ENCODE assay signal across 9 cellular contexts in the genomic region with DNA sequence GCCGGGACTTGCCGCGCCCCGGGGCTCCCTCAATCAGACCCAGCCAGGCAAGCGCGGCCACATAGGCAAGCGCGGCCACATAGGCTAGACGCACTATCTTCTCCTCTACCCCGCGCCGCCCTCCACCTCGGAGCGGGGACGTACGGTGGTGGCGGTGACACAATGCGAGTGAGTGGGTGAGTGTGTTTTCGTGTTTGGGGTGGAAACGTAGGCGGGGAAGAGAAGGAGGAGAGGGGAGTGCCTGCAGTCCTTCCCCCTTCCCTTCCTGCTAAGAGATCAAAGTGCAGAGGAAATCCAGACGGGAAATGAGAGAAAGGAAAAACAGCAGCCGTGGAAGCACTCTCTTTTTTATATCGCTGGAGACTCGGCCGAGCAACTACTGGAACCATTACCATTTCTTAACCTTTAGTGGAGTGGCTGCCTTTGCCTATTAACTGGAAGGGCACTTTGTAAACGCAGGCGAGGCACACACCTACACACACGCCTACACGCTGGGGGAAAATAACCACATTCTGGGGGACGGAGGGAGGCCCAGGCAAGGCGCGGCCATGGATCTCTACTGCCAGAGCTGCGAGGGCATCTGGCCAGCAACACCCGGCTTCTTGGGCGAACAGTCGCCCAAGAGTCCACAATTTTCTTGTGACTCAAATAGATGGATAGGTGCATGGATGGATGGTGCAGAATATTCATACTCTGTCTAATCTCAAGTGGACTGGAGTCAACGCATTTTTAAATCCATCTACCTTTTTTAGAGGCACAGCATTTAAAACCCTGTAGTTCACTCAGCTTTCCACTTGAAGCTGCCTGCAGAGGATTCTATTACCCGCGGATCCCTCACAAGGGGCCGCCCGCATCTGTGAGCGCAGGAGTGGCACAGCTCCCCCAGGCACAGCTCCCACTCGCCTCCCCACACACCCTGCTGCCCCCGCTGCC. TPM values are rescaled to one million over a fixed set of nuclear protein-coding genes. Genes with fewer than 3 reads are reported as not detected.
DNase-seq lines count a peak whose midpoint lies in the region; ATAC-seq lines count a peak whose summit lies in the region.
"Had no signal": no experiment of that assay in that cellular context is flagged by ENCODE, and none has a peak within 500 bp of the region (broad histone marks: within the 10 kb centered on the region; RNA-seq: fewer than 3 reads in every experiment).

No MANE protein-coding gene starts in this region.

- no peaks in the 10 kb centered on the region for H3K9me3 Mint-ChIP-seq in activated CD4-positive, alpha-beta T cell treated with anti-CD3 and anti-CD28 coated beads, Interleukin-2, amount 10 ng/mL, durations not matched to agents 24 days and 14 days
- H3K9me3 Mint-ChIP-seq in activated naive CD4-positive, alpha-beta T cell treated with anti-CD3 and anti-CD28 coated beads for 36 hours, result no peaks in the 10 kb centered on the region

- H3K27ac ChIP-seq in SK-N-MC, result peak overlapping the region; percentile 72
- H3K27ac ChIP-seq in muscle layer of duodenum (ENCODE audit: low read length), result peak overlapping the region; percentile 67
- H3K27ac ChIP-seq: C4-2B had no signal

- no peak for DNase-seq in activated CD4-positive, alpha-beta T cell treated with anti-CD3 and anti-CD28 coated beads, Interleukin-2, amount 10 ng/mL, durations not matched to agents 24 days and 14 days
- no peak for DNase-seq in activated CD4-positive, alpha-beta T cell treated with anti-CD3 and anti-CD28 coated beads for 4 hours
- no peak for DNase-seq in SK-N-MC (ENCODE audit: low read depth, low spot score)
- DNase-seq in fibroblast of gingiva (ENCODE audit: low read depth), result peak; percentile 34
- DNase-seq in activated naive CD4-positive, alpha-beta T cell treated with anti-CD3 and anti-CD28 coated beads for 36 hours, result no peak
- DNase-seq in NCI-H1092 treated with DMSO at 0.1 percent for 48 hours (lab: John Stamatoyannopoulos, UW), result no peak

- H3K27me3 ChIP-seq in muscle layer of duodenum (ENCODE audit: low read depth, low read length), result peaks cover 9% of the 10 kb centered on the region

- peaks cover 45% of the 10 kb centered on the region for H3K27me3 Mint-ChIP-seq in activated CD4-positive, alpha-beta T cell treated with anti-CD3 and anti-CD28 coated beads, Interleukin-2, amount 10 ng/mL, durations not matched to agents 24 days and 14 days
- H3K27me3 Mint-ChIP-seq in activated naive CD4-positive, alpha-beta T cell treated with anti-CD3 and anti-CD28 coated beads for 36 hours (ENCODE audit: low read depth), result peaks cover 37% of the 10 kb centered on the region

- intact Hi-C loops in activated CD4-positive, alpha-beta T cell treated with anti-CD3 and anti-CD28 coated beads, Interleukin-2, amount 10 ng/mL, durations not matched to agents 24 days and 14 days (cut with micrococcal nuclease), result no loop called here
- intact Hi-C loops in activated naive CD4-positive, alpha-beta T cell treated with anti-CD3 and anti-CD28 coated beads for 36 hours (cut with micrococcal nuclease), result no loop called here

- ATAC-seq in HG03442 (IDR thresholded peaks at IDR 0.05; ENCODE audit: unreplicated experiment), result no peak

- H3K9ac ChIP-seq in SK-N-MC (ENCODE audit: insufficient read length), result peak overlapping the region; percentile 65

- H3K27ac Mint-ChIP-seq in activated CD4-positive, alpha-beta T cell treated with anti-CD3 and anti-CD28 coated beads, Interleukin-2, amount 10 ng/mL, durations not matched to agents 24 days and 14 days, result no peak overlapping the region
- H3K27ac Mint-ChIP-seq in activated naive CD4-positive, alpha-beta T cell treated with anti-CD3 and anti-CD28 coated beads for 36 hours, result no peak overlapping the region

- H3K4me3 ChIP-seq in SK-N-MC (peak overlapping the region; percentile 87), muscle layer of duodenum (ENCODE audit: low read depth in 1 of 2, low read length in 2 of 2) (peak overlapping the region; percentile 64 to 73)

- H3K36me3 ChIP-seq in SK-N-MC (ENCODE audit: insufficient read depth, low read length) (no peaks in the 10 kb centered on the region), muscle layer of duodenum (ENCODE audit: control insufficient read depth in 1 of 2, insufficient read depth in 2 of 2, low read length in 2 of 2) (peaks cover 0 to 5% of the 10 kb centered on the region in 2 donors)

- H3K9me3 ChIP-seq in SK-N-MC (ENCODE audit: low read depth, low read length), result no peaks in the 10 kb centered on the region
- no peaks in the 10 kb centered on the region for H3K9me3 ChIP-seq in muscle layer of duodenum (ENCODE audit: control insufficient read depth in 1 of 2, low read length in 2 of 2)

- H3K4me1 ChIP-seq in muscle layer of duodenum (ENCODE audit: control insufficient read depth in 1 of 2, insufficient read depth in 2 of 2, low read length in 2 of 2), result peaks cover 0 to 28% of the 10 kb centered on the region in 2 donors

- no peaks in the 10 kb centered on the region for H3K36me3 Mint-ChIP-seq in activated CD4-positive, alpha-beta T cell treated with anti-CD3 and anti-CD28 coated beads, Interleukin-2, amount 10 ng/mL, durations not matched to agents 24 days and 14 days (ENCODE audit: low read depth)
- H3K36me3 Mint-ChIP-seq in activated naive CD4-positive, alpha-beta T cell treated with anti-CD3 and anti-CD28 coated beads for 36 hours (ENCODE audit: low read depth), result no peaks in the 10 kb centered on the region

- CTCF ChIA-PET in activated naive CD4-positive, alpha-beta T cell treated with anti-CD3 and anti-CD28 coated beads for 36 hours (lab: Charles Lee), result no interaction called here

- peak overlapping the region; percentile 39 for H3K4me3 Mint-ChIP-seq in activated CD4-positive, alpha-beta T cell treated with anti-CD3 and anti-CD28 coated beads, Interleukin-2, amount 10 ng/mL, durations not matched to agents 24 days and 14 days
- H3K4me3 Mint-ChIP-seq in activated naive CD4-positive, alpha-beta T cell treated with anti-CD3 and anti-CD28 coated beads for 36 hours, result no peak overlapping the region

- H3K4me1 Mint-ChIP-seq in activated CD4-positive, alpha-beta T cell treated with anti-CD3 and anti-CD28 coated beads, Interleukin-2, amount 10 ng/mL, durations not matched to agents 24 days and 14 days, result peaks cover 10% of the 10 kb centered on the region
- peaks cover 6% of the 10 kb centered on the region for H3K4me1 Mint-ChIP-seq in activated naive CD4-positive, alpha-beta T cell treated with anti-CD3 and anti-CD28 coated beads for 36 hours (ENCODE audit: low read depth)

RNA-seq across cellular contexts. Expression of gene EDIL3, which starts 2.1 kb away (rescaled TPM):
- not detected in 2 replicates for total RNA-seq in activated CD4-positive, alpha-beta T cell treated with anti-CD3 and anti-CD28 coated beads, Interleukin-2, amount 10 ng/mL, durations not matched to agents 24 days and 14 days
- not detected for total RNA-seq in activated naive CD4-positive, alpha-beta T cell treated with anti-CD3 and anti-CD28 coated beads for 36 hours
